Comparison of ENCODE assay signal across 8 cellular contexts in the genomic region with DNA sequence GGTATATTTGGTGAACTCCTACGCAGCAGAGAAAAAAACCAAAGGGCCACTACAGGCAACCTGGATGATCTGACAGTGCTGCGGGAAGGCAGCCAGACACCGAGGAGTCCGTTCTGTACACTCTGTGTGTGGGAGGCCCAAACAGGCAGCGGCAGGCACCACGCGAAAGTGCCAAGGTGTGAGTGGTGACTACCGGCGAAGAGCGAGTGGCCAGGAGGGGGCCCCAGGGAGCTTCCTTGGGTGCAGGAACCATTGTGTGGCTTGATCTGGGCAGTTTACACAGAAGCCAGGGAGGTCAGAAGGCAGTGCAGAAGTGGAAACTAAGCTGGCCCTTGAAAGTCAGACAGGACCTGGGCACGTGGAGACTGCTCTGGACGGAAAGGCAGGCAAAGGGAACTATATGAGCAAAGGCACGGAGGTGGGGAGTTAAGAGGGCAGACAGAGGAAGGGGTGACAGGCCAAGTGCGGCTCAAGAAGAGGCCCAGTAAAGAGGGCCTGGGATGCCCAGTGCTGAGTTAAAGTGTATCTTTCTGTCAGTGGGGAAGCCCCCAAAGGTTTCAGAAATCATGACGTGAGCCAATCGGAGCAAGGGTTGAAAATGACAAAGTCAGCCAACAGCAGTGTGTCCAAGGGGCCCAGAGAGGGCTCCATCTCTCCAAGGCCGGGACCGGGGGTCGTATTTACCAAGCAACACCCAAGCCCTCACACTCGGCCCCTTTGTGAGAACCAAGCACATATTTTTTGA. TPM values are rescaled to one million over a fixed set of nuclear protein-coding genes. Genes with fewer than 3 reads are reported as not detected.
DNase-seq lines count a peak whose midpoint lies in the region; ATAC-seq, FAIRE-seq and TF ChIP-seq lines count a peak whose summit lies in the region.

No MANE protein-coding gene starts in this region.

- no peaks in the 10 kb centered on the region for H3K27me3 Mint-ChIP-seq in astrocyte (ENCODE audit: low read depth, unreplicated experiment)
- peaks cover 2 to 17% (median 9%) of the 10 kb centered on the region in 3 donors for H3K27me3 Mint-ChIP-seq in immature natural killer cell (ENCODE audit: low read depth in 3 of 3)

- in situ Hi-C loops in GM13976 (cut with MboI; ENCODE audit: low sequenced_read_pairs, unreplicated experiment): no loop called here

- H3K4me3 ChIP-seq in RWPE2 (ENCODE audit: severe bottlenecking): no peak overlapping the region
- H3K4me3 ChIP-seq in astrocyte (ENCODE audit: insufficient read depth, low read depth, low read length): no peak overlapping the region

- H3K9me3 Mint-ChIP-seq in astrocyte (ENCODE audit: unreplicated experiment) (peaks cover 2% of the 10 kb centered on the region), immature natural killer cell (no peaks in the 10 kb centered on the region)

- H3K79me2 ChIP-seq in astrocyte (ENCODE audit: insufficient read depth, low read length): peaks cover 98% of the 10 kb centered on the region

- peak; percentile 57 for TF ChIP-seq CTCF in GM13976 (IDR thresholded peaks at IDR 0.05; ENCODE audit: borderline replicate concordance, control extremely low read depth, extremely low read depth, insufficient read depth, missing control alignments)
- peak; percentile 49 for TF ChIP-seq CTCF in RWPE2 (IDR thresholded peaks at IDR 0.05; ENCODE audit: poor library complexity, severe bottlenecking)
- TF ChIP-seq CTCF in astrocyte (IDR thresholded peaks at IDR 0.05; ENCODE audit: insufficient read depth, low read depth, low read length): peak; percentile 20

- H3K36me3 ChIP-seq in RWPE2 (ENCODE audit: low read depth) (peaks cover 52% of the 10 kb centered on the region), astrocyte (ENCODE audit: insufficient read depth, low read length) (no peaks in the 10 kb centered on the region)

- DNase-seq in GM13976 (ENCODE audit: low spot score) (peak; percentile 71), RWPE2 (ENCODE audit: low spot score) (no peak), astrocyte (ENCODE audit: low read depth) (no peak), immature natural killer cell (peak; percentile 38 to 54 (median 40)), SW 1271 (lab: John Stamatoyannopoulos, UW) (no peak), NCI-H2081 (lab: John Stamatoyannopoulos, UW) (no peak), KG1 (lab: John Stamatoyannopoulos, UW) (no peak)
- peak; percentile 45 for DNase-seq in stimulated activated CD4-positive, alpha-beta T cell treated with anti-CD3 and anti-CD28 coated beads, Interleukin-4, amount 100 ng/mL, for 24 hours

- H3K27ac Mint-ChIP-seq in astrocyte (ENCODE audit: unreplicated experiment) (no peak overlapping the region), immature natural killer cell (peak overlapping the region; percentile 22 to 93 (median 70))

- H2AFZ ChIP-seq in astrocyte (ENCODE audit: low read depth, low read length): no peak overlapping the region

- no peak for FAIRE-seq in astrocyte (lab: Jason Lieb, UNC)

- H3K9me3 ChIP-seq in RWPE2 (ENCODE audit: severe bottlenecking) (no peaks in the 10 kb centered on the region), astrocyte (ENCODE audit: insufficient read depth, low read depth, low read length) (no peaks in the 10 kb centered on the region)

- H3K4me3 Mint-ChIP-seq in astrocyte (ENCODE audit: unreplicated experiment) (no peak overlapping the region), immature natural killer cell (peak overlapping the region in 1 of 5 donors; percentile 12)

- ATAC-seq in RWPE2 (ENCODE audit: low read depth): peak; percentile 51; the same call in 2 of the 3 replicates

- H3K36me3 Mint-ChIP-seq in astrocyte (ENCODE audit: low read depth, unreplicated experiment): peaks cover 22% of the 10 kb centered on the region
- H3K36me3 Mint-ChIP-seq in immature natural killer cell: peaks cover 0 to 13% (median 3%) of the 10 kb centered on the region in 3 donors

- peaks cover 95% of the 10 kb centered on the region for H4K20me1 ChIP-seq in astrocyte (ENCODE audit: insufficient read depth, low read length)

- no peaks in the 10 kb centered on the region for H3K4me1 ChIP-seq in RWPE2 (ENCODE audit: insufficient read depth, poor library complexity, severe bottlenecking)
- H3K4me1 ChIP-seq in astrocyte (ENCODE audit: insufficient read depth, low read length): peaks cover 28% of the 10 kb centered on the region

- no peak overlapping the region for H3K27ac ChIP-seq in RWPE2 (ENCODE audit: poor library complexity, severe bottlenecking)
- no peak overlapping the region for H3K27ac ChIP-seq in astrocyte (ENCODE audit: low read depth, low read length)

- H3K9ac ChIP-seq in astrocyte (ENCODE audit: low read length): no peak overlapping the region

- no peaks in the 10 kb centered on the region for H3K27me3 ChIP-seq in RWPE2 (ENCODE audit: insufficient read depth, poor library complexity, severe bottlenecking)
- no peaks in the 10 kb centered on the region for H3K27me3 ChIP-seq in astrocyte (ENCODE audit: insufficient read depth, low read length)

- H3K4me1 Mint-ChIP-seq in astrocyte (ENCODE audit: low read depth, unreplicated experiment): peaks cover 24% of the 10 kb centered on the region
- peaks cover 79 to 81% of the 10 kb centered on the region in 2 donors for H3K4me1 Mint-ChIP-seq in immature natural killer cell

- H3K4me2 ChIP-seq in astrocyte (ENCODE audit: low read length): no peak overlapping the region

RNA-seq across cellular contexts. Expression of a gene that starts 10.6 kb away (rescaled TPM):
- total RNA-seq in astrocyte: 109 and 114 TPM in 2 replicates
- polyA plus RNA-seq in immature natural killer cell: 10 to 100 TPM; 12.1 to 50.7 (median 30.3) TPM

RNA-seq across cellular contexts. Expression of a gene that starts 55.0 kb away (rescaled TPM):
- total RNA-seq in astrocyte: 157 and 171 TPM in 2 replicates
- 10 to 100 TPM in 1 of 3 donors, 1 to 10 TPM in 2; 7.5 to 12.1 (median 8.6) TPM for polyA plus RNA-seq in immature natural killer cell

Comparison
In these comparisons a context has a peak if more than half of its experiments do, and no peak if none do; other contexts are left out.
1. DNase-seq: peak in GM13976 (single experiment), immature natural killer cell (3 of 3) and stimulated activated CD4-positive, alpha-beta T cell treated with anti-CD3 and anti-CD28 coated beads, Interleukin-4, amount 100 ng/mL, for 24 hours (single experiment); none in RWPE2 (single experiment), astrocyte (single experiment), SW 1271 (0 of 2), NCI-H2081 (0 of 2) and KG1 (single experiment).
2. Peak in every context shown above with its lines, with median percentiles within 50 percentile points of each other: CTCF ChIP-seq.